1 cellular context compared by ENCODE assay signal in the genomic region with DNA sequence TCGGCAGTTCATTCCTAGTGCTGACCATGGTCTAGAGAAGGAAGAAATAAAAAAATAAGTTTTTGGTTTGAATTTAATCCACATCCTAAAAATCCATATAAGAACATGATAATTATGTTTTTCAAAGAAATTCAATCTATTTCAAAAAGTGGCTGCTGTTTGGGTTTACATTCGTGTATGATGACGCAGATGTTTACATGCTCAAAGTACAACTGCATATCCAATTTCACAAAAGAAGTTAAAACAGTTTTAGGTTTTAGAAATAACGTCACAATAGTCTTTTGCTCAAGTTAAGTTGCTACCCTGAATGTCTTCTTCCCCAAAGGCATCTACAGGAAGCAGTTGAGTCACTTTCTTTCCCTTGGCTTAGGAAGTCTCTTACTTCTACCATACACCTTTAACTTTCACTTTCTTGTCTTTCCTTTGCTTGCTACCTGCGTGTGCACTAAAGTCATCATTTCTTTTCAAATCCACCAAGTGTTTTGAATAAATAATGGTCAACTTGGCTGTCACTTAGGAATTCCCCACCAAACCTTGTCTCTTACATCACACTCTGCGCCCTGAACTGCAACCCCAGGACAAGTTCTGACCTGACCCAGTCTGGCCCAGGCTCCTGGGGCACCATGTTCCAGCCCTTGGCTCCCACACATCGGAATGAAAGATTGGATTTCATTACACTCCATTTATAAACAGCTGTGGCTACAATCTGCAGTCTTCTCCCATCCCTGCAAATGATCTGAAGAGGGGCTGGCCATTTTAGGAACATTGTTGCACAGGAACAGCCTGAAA.
TF ChIP-seq lines count a peak whose summit lies in the region.

No MANE protein-coding gene starts in this region.

TF ChIP-seq in GM12878, 131 proteins besides CTCF, POLR2A, EP300 and RAD21:
- TF ChIP-seq BHLHE40 (IDR thresholded peaks at IDR 0.05; ENCODE audit: borderline replicate concordance in 1 of 2, low read depth in 2 of 2, low read length in 1 of 2): no peak
- TF ChIP-seq PAX8 (IDR thresholded peaks at IDR 0.05): no peak
